12 cellular contexts compared by ENCODE assay signal in genomic region chr1:198443374-198444233, GRCh38.
DNase-seq lines count a peak whose midpoint lies in the region; ATAC-seq, FAIRE-seq and TF ChIP-seq lines count a peak whose summit lies in the region.
"Had no signal": no experiment of that assay in that cellular context is flagged by ENCODE, and none has a peak within 500 bp of the region (broad histone marks: within the 10 kb centered on the region; RNA-seq: fewer than 3 reads in every experiment).

No MANE protein-coding gene starts in this region.

- no peaks in the 10 kb centered on the region for H3K9me3 ChIP-seq in kidney (ENCODE audit: control insufficient read depth in 1 of 2, low read length in 2 of 2)

- FAIRE-seq in kidney (lab: Jason Lieb, UNC), result no peak

- TF ChIP-seq CTCF in kidney (IDR thresholded peaks at IDR 0.05; ENCODE audit: borderline replicate concordance, extremely low read depth, insufficient read depth), result no peak
- TF ChIP-seq CTCF in coronary artery (IDR thresholded peaks at IDR 0.05), result no peak

- H3K4me3 ChIP-seq in kidney (ENCODE audit: low read length in 2 of 2), result no peak overlapping the region
- H3K4me3 ChIP-seq in coronary artery, result no peak overlapping the region

- no peaks in the 10 kb centered on the region for H3K4me1 ChIP-seq in kidney (ENCODE audit: control insufficient read depth in 1 of 2, insufficient read depth in 1 of 2, low read depth in 1 of 2, low read length in 2 of 2)

- intact Hi-C loops in kidney (cut with DNase I), result loop anchor here (10.0 kb wide), 1 partner anchor 899 kb away; no protein-coding TSS in a partner anchor

- peak; percentile 38 for DNase-seq in COLO829 (ENCODE audit: low spot score)
- DNase-seq in LHCN-M2 (ENCODE audit: low read depth), result peak; percentile 94
- DNase-seq in brain pericyte (ENCODE audit: low read depth, low spot score), result peak; percentile 41
- peak; percentile 68 to 97 for DNase-seq in lung microvascular endothelial cell (ENCODE audit: low read depth in 2 of 2)
- DNase-seq in NCI-H510A treated with DMSO at 0.1 percent for 48 hours (lab: John Stamatoyannopoulos, UW), result no peak
- DNase-seq in kidney, result no peak
- DNase-seq in coronary artery (ENCODE audit: low spot score), result no peak
- DNase-seq: activated CD4-positive, CD25-positive, alpha-beta regulatory T cell; activated effector memory CD4-positive, alpha-beta T cell treated with anti-CD3 and anti-CD28 coated beads, Interleukin-2, amount 50 U/mL, for 16 hours; DMS153; erythroblast had no signal

- H3K9ac ChIP-seq in kidney (ENCODE audit: low read length in 2 of 2), result no peak overlapping the region

- no peak overlapping the region for H3K27ac ChIP-seq in kidney (ENCODE audit: low read depth in 2 of 2, low read length in 2 of 2)
- no peak overlapping the region for H3K27ac ChIP-seq in coronary artery

- ATAC-seq in GM18517 (IDR thresholded peaks at IDR 0.05; ENCODE audit: unreplicated experiment), result no peak

- H3K36me3 ChIP-seq in kidney (ENCODE audit: control insufficient read depth in 1 of 2, insufficient read depth in 2 of 2, low read length in 2 of 2), result no peaks in the 10 kb centered on the region

Comparison
In these comparisons a context has a peak if more than half of its experiments do, and no peak if none do; other contexts are left out.
1. DNase-seq: peak in COLO829 (single experiment), LHCN-M2 (single experiment), brain pericyte (single experiment) and lung microvascular endothelial cell (2 of 2); none in NCI-H510A treated with DMSO at 0.1 percent for 48 hours (single experiment), kidney (single experiment) and coronary artery (single experiment).